ENCODE assay signal across 16 cellular contexts in genomic region chr14:77612011-77612620, GRCh38. TPM values are rescaled to one million over a fixed set of nuclear protein-coding genes. Genes with fewer than 3 reads are reported as not detected.
DNase-seq lines count a peak whose midpoint lies in the region; ATAC-seq, FAIRE-seq and TF ChIP-seq lines count a peak whose summit lies in the region.
"Had no signal": no experiment of that assay in that cellular context is flagged by ENCODE, and none has a peak within 500 bp of the region (broad histone marks: within the 10 kb centered on the region; RNA-seq: fewer than 3 reads in every experiment).

No MANE protein-coding gene starts in this region.

- no peak overlapping the region for H3K4me3 ChIP-seq in coronary artery
- H3K4me3 ChIP-seq: heart left ventricle, thoracic aorta had no signal

- no peak for ATAC-seq in GM21737 (IDR thresholded peaks at IDR 0.05; ENCODE audit: unreplicated experiment)
- ATAC-seq: heart left ventricle had no signal

- FAIRE-seq in HTR-8/SVneo (lab: Jason Lieb, UNC): no peak
- FAIRE-seq: A204.1 had no signal

- DNase-seq in A172 (ENCODE audit: low spot score) (peak; percentile 25), HS-5 (ENCODE audit: low read depth) (peak; percentile 32), amniotic epithelial cell (ENCODE audit: low read depth) (peak; percentile 74), iris pigment epithelial cell (ENCODE audit: low read depth) (peak; percentile 34), NCI-H748 treated with DMSO at 0.1 percent for 48 hours (lab: John Stamatoyannopoulos, UW) (no peak), coronary artery (ENCODE audit: low spot score) (no peak), HTR-8/SVneo (ENCODE audit: insufficient read length, low spot score) (no peak)
- DNase-seq: activated CD4-positive, alpha-beta T cell treated with anti-CD3 and anti-CD28 coated beads, Interleukin-2, amount 50 U/mL, for 48 hours; cortex of kidney; DND-41; heart left ventricle; NCI-H1417; retina had no signal

- no peak overlapping the region for H3K27ac ChIP-seq in coronary artery
- H3K27ac ChIP-seq: heart left ventricle, thoracic aorta had no signal

- no peak for TF ChIP-seq CTCF in coronary artery (IDR thresholded peaks at IDR 0.05)

RNA-seq across cellular contexts. Expression of gene SPTLC2, which starts 4.3 kb away (rescaled TPM):
- 17.6 and 23.0 TPM in 2 replicates for total RNA-seq in A172 (2014; rRNA removed; shearing (Covaris generic))

Comparison
In these comparisons a context has a peak if more than half of its experiments do, and no peak if none do; other contexts are left out.
1. DNase-seq: peak in A172 (single experiment), HS-5 (single experiment), amniotic epithelial cell (single experiment) and iris pigment epithelial cell (single experiment); none in NCI-H748 treated with DMSO at 0.1 percent for 48 hours (single experiment), coronary artery (single experiment) and HTR-8/SVneo (single experiment).